ENCODE assay signal across 10 cellular contexts in the genomic region with DNA sequence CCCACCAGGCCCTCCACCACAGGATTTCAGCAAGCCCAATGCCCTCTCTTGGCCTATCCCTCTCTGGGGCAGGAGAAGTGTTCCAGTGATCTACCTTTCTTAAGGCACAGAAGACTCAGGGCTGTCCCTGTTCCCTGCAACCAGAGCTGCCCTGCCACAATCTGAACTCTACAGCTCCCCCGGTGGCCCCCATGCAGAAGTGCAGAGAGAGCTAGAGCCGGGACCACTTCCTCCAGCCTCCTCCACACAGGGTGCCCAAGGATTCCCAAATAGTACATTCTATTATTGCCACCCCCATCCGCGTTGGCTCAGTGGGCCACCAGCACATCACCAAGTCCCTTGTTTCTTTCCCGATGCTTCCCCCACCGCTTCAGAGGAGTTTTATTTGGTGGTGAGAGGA.
DNase-seq lines count a peak whose midpoint lies in the region; ATAC-seq, FAIRE-seq and TF ChIP-seq lines count a peak whose summit lies in the region.
"Had no signal": no experiment of that assay in that cellular context is flagged by ENCODE, and none has a peak within 500 bp of the region (broad histone marks: within the 10 kb centered on the region; RNA-seq: fewer than 3 reads in every experiment).

No MANE protein-coding gene starts in this region.

- no peak for TF ChIP-seq POLR2A in adrenal gland (IDR thresholded peaks at IDR 0.05)

- FAIRE-seq in urothelium cell line (lab: Jason Lieb, UNC), result no peak
- FAIRE-seq: islet of Langerhans had no signal

- H3K27me3 ChIP-seq in adrenal gland (no peaks in the 10 kb centered on the region), iPS DF 6.9 (ENCODE audit: control insufficient read depth, insufficient read depth, low read length) (no peaks in the 10 kb centered on the region)

- TF ChIP-seq CTCF in adrenal gland (IDR thresholded peaks at IDR 0.05) (peak; percentile 21 to 60 (median 47)), omental fat pad (IDR thresholded peaks at IDR 0.05) (no peak)

- H3K4me1 ChIP-seq in adrenal gland (replicated peaks in 1 of 2) (no peaks in the 10 kb centered on the region), iPS DF 6.9 (ENCODE audit: control insufficient read depth, insufficient read depth, low read length) (no peaks in the 10 kb centered on the region)
- H3K4me1 ChIP-seq: SJSA1 had no signal

- DNase-seq in GDM1 (lab: John Stamatoyannopoulos, UW) (peak; percentile 39), Kasumi-1 (lab: John Stamatoyannopoulos, UW) (peak; percentile 55 to 66), adrenal gland (peak in 5 of 7 donors; percentile 21 to 55 (median 37)), iPS DF 6.9 (ENCODE audit: low read depth, low spot score) (peak; percentile 50), urothelium cell line (ENCODE audit: low spot score) (peak; percentile 82), omental fat pad (ENCODE audit: low spot score) (no peak), ureter (ENCODE audit: low spot score) (no peak), DMS153 (lab: John Stamatoyannopoulos, UW) (no peak)

- WGBS in adrenal gland, 4 donors, result 35 to 37% (median 36%) methylated on average over 6 of the region's 6 CpGs
- WGBS in iPS DF 6.9 (ENCODE audit: insufficient coverage, insufficient read length), result no CpG with 5 or more reads among the region's 6 CpGs

- H3K36me3 ChIP-seq in adrenal gland (replicated peaks in 1 of 2), result no peaks in the 10 kb centered on the region
- no peaks in the 10 kb centered on the region for H3K36me3 ChIP-seq in iPS DF 6.9 (ENCODE audit: control insufficient read depth, insufficient read depth, low read length)
- H3K36me3 ChIP-seq: SJSA1 had no signal

- no peak for ATAC-seq in omental fat pad (ENCODE audit: low FRiP score)

- H3K27ac ChIP-seq in adrenal gland, result no peak overlapping the region
- H3K27ac ChIP-seq in iPS DF 6.9 (ENCODE audit: low read length), result no peak overlapping the region
- H3K27ac ChIP-seq: SJSA1 had no signal

- no peaks in the 10 kb centered on the region for H3K9me3 ChIP-seq in adrenal gland (replicated peaks in 1 of 3)
- no peaks in the 10 kb centered on the region for H3K9me3 ChIP-seq in iPS DF 6.9 (ENCODE audit: control insufficient read depth, insufficient read depth, low read length)
- H3K9me3 ChIP-seq: SJSA1 had no signal

- intact Hi-C loops in adrenal gland (cut with DNase I), result loop anchor here in 1 of 2 donors (10.0 kb wide), 1 partner anchor 178 kb away; no protein-coding TSS in a partner anchor

- H3K4me3 ChIP-seq in adrenal gland, result no peak overlapping the region
- no peak overlapping the region for H3K4me3 ChIP-seq in iPS DF 6.9 (ENCODE audit: low read length)
- H3K4me3 ChIP-seq: SJSA1 had no signal

Comparison
In these comparisons a context has a peak if more than half of its experiments do, and no peak if none do; other contexts are left out.
1. DNase-seq: peak in GDM1 (single experiment), Kasumi-1 (2 of 2), adrenal gland (5 of 7), iPS DF 6.9 (single experiment) and urothelium cell line (single experiment); none in omental fat pad (single experiment), ureter (single experiment) and DMS153 (single experiment).
2. CTCF ChIP-seq: peak in adrenal gland (6 of 6); none in omental fat pad (0 of 3).